In the genomic region with DNA sequence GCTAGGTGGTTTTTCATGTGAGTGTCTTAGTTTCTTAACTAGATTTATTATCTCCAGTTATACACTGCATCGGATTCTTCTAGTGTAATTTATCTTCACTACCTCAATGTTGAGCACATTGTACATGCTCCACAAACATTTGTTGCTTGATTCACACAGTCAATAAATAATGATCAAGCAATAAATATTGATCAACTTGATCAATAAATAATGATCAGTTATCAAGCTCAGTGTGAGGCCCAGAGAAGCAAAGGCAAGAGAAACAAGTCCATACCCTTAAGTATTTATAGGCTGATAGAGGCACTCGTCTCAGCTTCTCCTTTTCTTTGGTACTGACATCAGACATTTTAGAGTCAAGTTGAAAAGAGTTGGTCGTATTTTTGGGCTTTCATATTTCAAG, we compare ENCODE assay signal across 39 cellular contexts. TPM values are rescaled to one million over a fixed set of nuclear protein-coding genes. Genes with fewer than 3 reads are reported as not detected.
"Had no signal": no experiment of that assay in that cellular context is flagged by ENCODE, and none has a peak within 500 bp of the region (broad histone marks: within the 10 kb centered on the region; RNA-seq: fewer than 3 reads in every experiment).

No MANE protein-coding gene starts in this region.

- H3K9me3 ChIP-seq: adrenal gland, ascending aorta, body of pancreas, breast epithelium had no signal

- H3K27ac ChIP-seq: adrenal gland, ascending aorta, body of pancreas, brain microvascular endothelial cell, breast epithelium, cardiac muscle cell had no signal

- H3K4me3 Mint-ChIP-seq: activated naive CD4-positive, alpha-beta T cell treated with anti-CD3 and anti-CD28 coated beads for 36 hours; activated naive CD4-positive, alpha-beta T cell treated with anti-CD3 and anti-CD28 coated beads, Interleukin-2, amount 10 ng/mL, durations not matched to agents 7 days and 5 days; activated naive CD4-positive, alpha-beta T cell treated with anti-CD3 and anti-CD28 coated beads, Interleukin-2, amount 50 U/mL, for 24 hours; activated naive CD8-positive, alpha-beta T cell; activated naive CD8-positive, alpha-beta T cell treated with anti-CD3 and anti-CD28 coated beads for 36 hours; activated naive CD8-positive, alpha-beta T cell treated with anti-CD3 and anti-CD28 coated beads, Interleukin-2, amount 10 ng/mL, durations not matched to agents 7 days and 5 days; activated naive CD8-positive, alpha-beta T cell treated with anti-CD3 and anti-CD28 coated beads, Interleukin-2, amount 50 U/mL, for 24 hours; activated T-cell treated with anti-CD3 and anti-CD28 coated beads, Interleukin-2, amount 50 U/mL, for 24 hours; activated T-cell treated with anti-CD3 and anti-CD28 coated beads, Interleukin-2, amount 50 U/mL, for 4 hours; activated T-cell treated with anti-CD3 and anti-CD28 coated beads, Interleukin-2, amount 50 U/mL, for 72 hours; activated T-helper 1 cell treated with anti-CD3 and anti-CD28 coated beads, Interleukin-12 subunit alpha, Interleukin-12 subunit beta, Interleukin-2, Interleukin-4 antibody, amounts not matched to agents 30 ng/mL and 10 ng/mL and 1 ng/mL, durations not matched to agents 14 hours and 24 hours and 36 hours; activated T-helper 17 cell treated with anti-CD3 and anti-CD28 coated beads, Interleukin-2, amount 50 U/mL, for 72 hours; brain; central memory CD8-positive, alpha-beta T cell had no signal

- H3K4me1 ChIP-seq: adrenal gland, ascending aorta, breast epithelium had no signal

- H3K27me3 ChIP-seq: adrenal gland, ascending aorta, body of pancreas, brain microvascular endothelial cell, breast epithelium, cardiac muscle cell had no signal

- H3K9me3 Mint-ChIP-seq: activated naive CD4-positive, alpha-beta T cell treated with anti-CD3 and anti-CD28 coated beads for 36 hours; activated naive CD4-positive, alpha-beta T cell treated with anti-CD3 and anti-CD28 coated beads, Interleukin-2, amount 10 ng/mL, durations not matched to agents 7 days and 5 days; activated naive CD4-positive, alpha-beta T cell treated with anti-CD3 and anti-CD28 coated beads, Interleukin-2, amount 50 U/mL, for 24 hours; activated naive CD4-positive, alpha-beta T cell treated with anti-CD3 and anti-CD28 coated beads, Interleukin-2, amount 50 U/mL, for 72 hours; activated naive CD8-positive, alpha-beta T cell treated with anti-CD3 and anti-CD28 coated beads for 36 hours; activated naive CD8-positive, alpha-beta T cell treated with anti-CD3 and anti-CD28 coated beads, Interleukin-2, amount 10 ng/mL, durations not matched to agents 7 days and 5 days; activated naive CD8-positive, alpha-beta T cell treated with anti-CD3 and anti-CD28 coated beads, Interleukin-2, amount 50 U/mL, for 24 hours; activated T-cell treated with anti-CD3 and anti-CD28 coated beads, Interleukin-2, amount 50 U/mL, for 24 hours; activated T-cell treated with anti-CD3 and anti-CD28 coated beads, Interleukin-2, amount 50 U/mL, for 4 hours; activated T-cell treated with anti-CD3 and anti-CD28 coated beads, Interleukin-2, amount 50 U/mL, for 72 hours; activated T-helper 1 cell treated with anti-CD3 and anti-CD28 coated beads, Interleukin-12 subunit alpha, Interleukin-12 subunit beta, Interleukin-2, Interleukin-4 antibody, amounts not matched to agents 30 ng/mL and 10 ng/mL and 1 ng/mL, durations not matched to agents 14 hours and 24 hours and 36 hours; activated T-helper 17 cell treated with anti-CD3 and anti-CD28 coated beads, Interleukin-2, amount 50 U/mL, for 72 hours; activated T-helper 2 cell treated with anti-CD3 and anti-CD28 coated beads, Interferon-gamma antibody, Interleukin-2, Interleukin-4, amounts not matched to agents 10 μg/mL and 5 μg/mL and 100 μg/mL, durations not matched to agents 14 hours and 24 hours and 36 hours; central memory CD8-positive, alpha-beta T cell had no signal

- ATAC-seq: activated naive CD4-positive, alpha-beta T cell treated with anti-CD3 and anti-CD28 coated beads, Interleukin-2, amount 50 U/mL, for 72 hours; activated naive CD8-positive, alpha-beta T cell treated with anti-CD3 and anti-CD28 coated beads, Interleukin-2, amount 50 U/mL, for 24 hours; activated T-cell treated with anti-CD3 and anti-CD28 coated beads, Interleukin-2, amount 50 U/mL, for 4 hours; activated T-cell treated with anti-CD3 and anti-CD28 coated beads, Interleukin-2, amount 50 U/mL, for 72 hours; activated T-helper 17 cell treated with anti-CD3 and anti-CD28 coated beads, Interleukin-2, amount 50 U/mL, for 72 hours; body of pancreas had no signal

- H3K4me3 ChIP-seq: adrenal gland, ascending aorta, body of pancreas, breast epithelium, cardiac muscle cell had no signal

- DNase-seq: activated effector memory CD4-positive, alpha-beta T cell treated with anti-CD3 and anti-CD28 coated beads, Interleukin-2, amount 50 U/mL, for 16 hours; activated effector memory CD4-positive, alpha-beta T cell treated with Interleukin-2 at 50 U/mL for 16 hours; activated gamma-delta T cell; activated gamma-delta T cell treated with Interleukin-2 at 50 U/mL for 16 hours; activated naive CD4-positive, alpha-beta T cell; activated naive CD4-positive, alpha-beta T cell treated with anti-CD3 and anti-CD28 coated beads for 36 hours; activated naive CD4-positive, alpha-beta T cell treated with anti-CD3 and anti-CD28 coated beads, Interleukin-2, amount 10 ng/mL, durations not matched to agents 7 days and 5 days; activated naive CD4-positive, alpha-beta T cell treated with anti-CD3 and anti-CD28 coated beads, Interleukin-2, amount 50 U/mL, for 16 hours; activated naive CD4-positive, alpha-beta T cell treated with Interleukin-2 at 50 U/mL for 16 hours; activated naive CD8-positive, alpha-beta T cell treated with anti-CD3 and anti-CD28 coated beads for 36 hours; activated naive CD8-positive, alpha-beta T cell treated with anti-CD3 and anti-CD28 coated beads, Interleukin-2, amount 10 ng/mL, durations not matched to agents 7 days and 5 days; activated naive CD8-positive, alpha-beta T cell treated with anti-CD3 and anti-CD28 coated beads, Interleukin-2, amount 50 U/mL, for 24 hours; activated T-cell treated with anti-CD3 and anti-CD28 coated beads, Interleukin-2, amount 50 U/mL, for 24 hours; activated T-cell treated with anti-CD3 and anti-CD28 coated beads, Interleukin-2, amount 50 U/mL, for 4 hours; activated T-cell treated with anti-CD3 and anti-CD28 coated beads, Interleukin-2, amount 50 U/mL, for 48 hours; activated T-cell treated with anti-CD3 and anti-CD28 coated beads, Interleukin-2, amount 50 U/mL, for 72 hours; adrenal gland; amniotic stem cell; amygdala; anterior cingulate cortex; aorta; body of pancreas; brain microvascular endothelial cell; caudate nucleus; central memory CD4-positive, alpha-beta T cell; cerebellar nuclear complex had no signal

- H3K36me3 ChIP-seq: adrenal gland, ascending aorta, brain microvascular endothelial cell, breast epithelium, cardiac muscle cell had no signal

- FAIRE-seq: astrocyte, bronchial epithelial cell had no signal

- H3K4me1 Mint-ChIP-seq: activated T-helper 17 cell treated with anti-CD3 and anti-CD28 coated beads, Interleukin-2, amount 50 U/mL, for 72 hours; central memory CD8-positive, alpha-beta T cell had no signal

- H3K36me3 Mint-ChIP-seq: activated naive CD4-positive, alpha-beta T cell treated with anti-CD3 and anti-CD28 coated beads, Interleukin-2, amount 10 ng/mL, durations not matched to agents 7 days and 5 days; activated naive CD4-positive, alpha-beta T cell treated with anti-CD3 and anti-CD28 coated beads, Interleukin-2, amount 50 U/mL, for 24 hours; activated naive CD4-positive, alpha-beta T cell treated with anti-CD3 and anti-CD28 coated beads, Interleukin-2, amount 50 U/mL, for 72 hours; activated naive CD8-positive, alpha-beta T cell; activated naive CD8-positive, alpha-beta T cell treated with anti-CD3 and anti-CD28 coated beads for 36 hours; activated naive CD8-positive, alpha-beta T cell treated with anti-CD3 and anti-CD28 coated beads, Interleukin-2, amount 10 ng/mL, durations not matched to agents 7 days and 5 days; brain had no signal

- H3K27ac Mint-ChIP-seq: activated naive CD4-positive, alpha-beta T cell treated with anti-CD3 and anti-CD28 coated beads for 36 hours; activated naive CD4-positive, alpha-beta T cell treated with anti-CD3 and anti-CD28 coated beads, Interleukin-2, amount 10 ng/mL, durations not matched to agents 7 days and 5 days; activated naive CD4-positive, alpha-beta T cell treated with anti-CD3 and anti-CD28 coated beads, Interleukin-2, amount 50 U/mL, for 24 hours; activated naive CD4-positive, alpha-beta T cell treated with anti-CD3 and anti-CD28 coated beads, Interleukin-2, amount 50 U/mL, for 72 hours; activated naive CD8-positive, alpha-beta T cell; activated naive CD8-positive, alpha-beta T cell treated with anti-CD3 and anti-CD28 coated beads for 36 hours; activated naive CD8-positive, alpha-beta T cell treated with anti-CD3 and anti-CD28 coated beads, Interleukin-2, amount 10 ng/mL, durations not matched to agents 7 days and 5 days; activated naive CD8-positive, alpha-beta T cell treated with anti-CD3 and anti-CD28 coated beads, Interleukin-2, amount 50 U/mL, for 24 hours; activated T-cell treated with anti-CD3 and anti-CD28 coated beads, Interleukin-2, amount 50 U/mL, for 24 hours; activated T-cell treated with anti-CD3 and anti-CD28 coated beads, Interleukin-2, amount 50 U/mL, for 72 hours; activated T-helper 1 cell treated with anti-CD3 and anti-CD28 coated beads, Interleukin-12 subunit alpha, Interleukin-12 subunit beta, Interleukin-2, Interleukin-4 antibody, amounts not matched to agents 30 ng/mL and 10 ng/mL and 1 ng/mL, durations not matched to agents 14 hours and 24 hours and 36 hours; activated T-helper 17 cell treated with anti-CD3 and anti-CD28 coated beads, Interleukin-2, amount 50 U/mL, for 72 hours; activated T-helper 2 cell treated with anti-CD3 and anti-CD28 coated beads, Interferon-gamma antibody, Interleukin-2, Interleukin-4, amounts not matched to agents 10 μg/mL and 5 μg/mL and 100 μg/mL, durations not matched to agents 14 hours and 24 hours and 36 hours; brain had no signal

- H3K27me3 Mint-ChIP-seq: activated naive CD4-positive, alpha-beta T cell treated with anti-CD3 and anti-CD28 coated beads, Interleukin-2, amount 10 ng/mL, durations not matched to agents 7 days and 5 days; activated naive CD4-positive, alpha-beta T cell treated with anti-CD3 and anti-CD28 coated beads, Interleukin-2, amount 50 U/mL, for 24 hours; activated naive CD8-positive, alpha-beta T cell; activated naive CD8-positive, alpha-beta T cell treated with anti-CD3 and anti-CD28 coated beads for 36 hours; activated naive CD8-positive, alpha-beta T cell treated with anti-CD3 and anti-CD28 coated beads, Interleukin-2, amount 10 ng/mL, durations not matched to agents 7 days and 5 days; activated naive CD8-positive, alpha-beta T cell treated with anti-CD3 and anti-CD28 coated beads, Interleukin-2, amount 50 U/mL, for 24 hours; activated T-helper 17 cell treated with anti-CD3 and anti-CD28 coated beads, Interleukin-2, amount 50 U/mL, for 72 hours; central memory CD8-positive, alpha-beta T cell had no signal

RNA-seq across cellular contexts. Expression of gene RAB39B, which starts 53.1 kb away (rescaled TPM):
- total RNA-seq: ascending aorta had no signal
